Comparison of ENCODE assay signal across 8 cellular contexts in the genomic region with DNA sequence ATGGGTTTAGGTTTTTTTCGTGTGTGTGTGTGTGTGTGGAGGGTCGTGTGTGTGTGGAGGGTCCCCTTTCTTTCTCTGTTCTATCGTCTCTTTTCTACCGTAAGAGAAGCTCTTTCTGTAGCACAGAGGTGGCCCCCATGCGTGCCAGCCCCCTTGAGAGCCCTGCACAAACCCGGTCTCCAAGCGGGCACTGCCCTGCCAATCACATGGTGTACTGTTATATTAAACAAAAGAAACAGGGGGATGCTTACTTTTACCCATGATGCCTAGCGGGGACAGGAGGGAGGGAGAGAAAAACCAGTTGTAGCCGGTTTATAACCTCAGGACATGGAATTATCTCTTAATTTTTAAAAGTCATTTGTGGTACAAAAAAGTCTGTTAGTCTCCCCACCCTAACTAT. TPM values are rescaled to one million over a fixed set of nuclear protein-coding genes. Genes with fewer than 3 reads are reported as not detected.
DNase-seq lines count a peak whose midpoint lies in the region; ATAC-seq and TF ChIP-seq lines count a peak whose summit lies in the region.

No MANE protein-coding gene starts in this region.

- H3K4me1 ChIP-seq in transverse colon = peaks cover 26 to 57% (median 34%) of the 10 kb centered on the region in 4 donors

- intact Hi-C loops in transverse colon (cut with DNase I; ENCODE audit: low total_unique reads) = no loop called here

- TF ChIP-seq CTCF in transverse colon (IDR thresholded peaks at IDR 0.05) = no peak

- no peak for TF ChIP-seq EP300 in transverse colon (IDR thresholded peaks at IDR 0.05; ENCODE audit: low read depth)

- ATAC-seq in HG02571 (IDR thresholded peaks at IDR 0.05; ENCODE audit: unreplicated experiment) = no peak
- ATAC-seq in HG02938 (IDR thresholded peaks at IDR 0.05; ENCODE audit: unreplicated experiment) = no peak

- peak overlapping the region in 1 of 4 donors; percentile 14 for H3K4me3 ChIP-seq in transverse colon

- no peak for TF ChIP-seq POLR2A in transverse colon (IDR thresholded peaks at IDR 0.05)

- peak overlapping the region in 3 of 4 donors; percentile 19 to 67 (median 59) for H3K27ac ChIP-seq in transverse colon

- no peaks in the 10 kb centered on the region for H3K9me3 ChIP-seq in transverse colon

- peak; percentile 50 for DNase-seq in activated CD8-positive, alpha-beta memory T cell treated with anti-CD3 and anti-CD28 coated beads for 24 hours
- DNase-seq in activated CD8-positive, alpha-beta memory T cell treated with anti-CD3 and anti-CD28 coated beads, Interleukin-2, amount 50 U/mL, for 48 hours = no peak
- DNase-seq in OCI-M1 (lab: John Stamatoyannopoulos, UW) (peak; percentile 42), glomerular visceral epithelial cell (ENCODE audit: extremely low spot score) (peak; percentile 17), transverse colon (no peak)
- no peak for DNase-seq in stimulated activated CD4-positive, alpha-beta T cell treated with anti-CD3 and anti-CD28 coated beads, Interleukin-4, amount 100 ng/mL, for 4 hours

- H3K27me3 ChIP-seq in transverse colon = no peaks in the 10 kb centered on the region

- 31 to 52% methylated on average over 7 to 9 of the region's 9 CpGs for WGBS in transverse colon (ENCODE audit: low coverage in 1 of 2), 2 donors

- H3K36me3 ChIP-seq in transverse colon = no peaks in the 10 kb centered on the region

- in situ Hi-C loops in transverse colon (cut with MboI; ENCODE audit: low pct_ligation_motif_present in 1 of 4, low pct_unique_long_range_greater_than_20kb in 1 of 4, low sequenced_read_pairs in 3 of 4) = no loop called here

RNA-seq across cellular contexts. Expression of a gene that starts 41.0 kb away (rescaled TPM):
- total RNA-seq in transverse colon = 10 to 100 TPM; 16.7 to 28.1 (median 20.2) TPM

Comparison
In these comparisons a context has a peak if more than half of its experiments do, and no peak if none do; other contexts are left out.
1. DNase-seq: peak in activated CD8-positive, alpha-beta memory T cell treated with anti-CD3 and anti-CD28 coated beads for 24 hours (single experiment), OCI-M1 (single experiment) and glomerular visceral epithelial cell (single experiment); none in activated CD8-positive, alpha-beta memory T cell treated with anti-CD3 and anti-CD28 coated beads, Interleukin-2, amount 50 U/mL, for 48 hours (single experiment), transverse colon (single experiment) and stimulated activated CD4-positive, alpha-beta T cell treated with anti-CD3 and anti-CD28 coated beads, Interleukin-4, amount 100 ng/mL, for 4 hours (0 of 2).